20 cellular contexts compared by ENCODE assay signal in genomic region chr5:91397791-91398190, GRCh38. TPM values are rescaled to one million over a fixed set of nuclear protein-coding genes. Genes with fewer than 3 reads are reported as not detected.
A peak's percentile ranks its signal among the peaks of the same experiment; 100 is the strongest.
DNase-seq lines count a peak whose midpoint lies in the region; ATAC-seq and TF ChIP-seq lines count a peak whose summit lies in the region.
"Had no signal": no experiment of that assay in that cellular context is flagged by ENCODE, and none has a peak within 500 bp of the region (broad histone marks: within the 10 kb centered on the region; RNA-seq: fewer than 3 reads in every experiment).

No MANE protein-coding gene starts in this region.

- H3K27me3 ChIP-seq in ACC112 (ENCODE audit: insufficient read depth, low read length) = no peaks in the 10 kb centered on the region
- H3K27me3 ChIP-seq: suprapubic skin had no signal

- no peaks in the 10 kb centered on the region for H3K36me3 ChIP-seq in ACC112 (ENCODE audit: insufficient read depth, low read length)
- H3K36me3 ChIP-seq: suprapubic skin had no signal

- peak overlapping the region; percentile 15 for H2AFZ ChIP-seq in ACC112 (ENCODE audit: low read length, unreplicated experiment)

- TF ChIP-seq POLR2A in erythroblast (IDR thresholded peaks at IDR 0.05; ENCODE audit: low read length) = no peak

- no peaks in the 10 kb centered on the region for H3K79me2 ChIP-seq in ACC112 (ENCODE audit: control insufficient read depth, insufficient read depth, low read length, unreplicated experiment)

- H3K27ac ChIP-seq in ACC112 (ENCODE audit: low read depth, low read length) = no peak overlapping the region
- H3K27ac ChIP-seq: suprapubic skin had no signal

- no peak overlapping the region for H3K4me3 ChIP-seq in ACC112 (ENCODE audit: low read depth, low read length)
- H3K4me3 ChIP-seq: suprapubic skin had no signal

- peak; percentile 69 for ATAC-seq in GM18909 (IDR thresholded peaks at IDR 0.05; ENCODE audit: poor library complexity, unreplicated experiment)
- ATAC-seq in HG02642 (IDR thresholded peaks at IDR 0.05; ENCODE audit: poor library complexity, unreplicated experiment) = peak; percentile 68
- ATAC-seq in activated CD4-positive, CD25-positive, alpha-beta regulatory T cell treated with anti-CD3 and anti-CD28 coated beads, Interleukin-2, amount 50 U/mL, for 24 hours = no peak
- ATAC-seq: sciatic nerve had no signal

- peak; percentile 31 for DNase-seq in M059J (ENCODE audit: low read depth)
- no peak for DNase-seq in amniotic stem cell (lab: John Stamatoyannopoulos, UW)
- DNase-seq in stimulated activated CD4-positive, alpha-beta T cell treated with anti-CD3 and anti-CD28 coated beads, Interleukin-4, amount 100 ng/mL, for 1 hour = no peak
- no peak for DNase-seq in erythroblast (lab: John Stamatoyannopoulos, UW)
- DNase-seq: activated CD4-positive, alpha-beta T cell treated with anti-CD3 and anti-CD28 coated beads for 48 hours; activated T-cell treated with anti-CD3 and anti-CD28 coated beads, Interleukin-2, amount 50 U/mL, for 24 hours; caudate nucleus; CD4-positive, alpha-beta memory T cell; DND-41; effector CD8-positive, alpha-beta T cell; NCI-H226; Right ventricle myocardium superior; stimulated activated CD4-positive, alpha-beta T cell treated with anti-CD3 and anti-CD28 coated beads, Interleukin-1b, Interleukin-23, amount 100 ng/mL, for 48 hours; T-helper 9 cell had no signal

- no peaks in the 10 kb centered on the region for H3K4me1 ChIP-seq in ACC112 (ENCODE audit: control insufficient read depth, insufficient read depth, low read length, unreplicated experiment)
- H3K4me1 ChIP-seq: suprapubic skin had no signal

RNA-seq across cellular contexts. Expression of gene ARRDC3, which starts 14.7 kb away (rescaled TPM):
- total RNA-seq in M059J (2014; rRNA removed; shearing (Covaris generic)) = 54.3 and 60.2 TPM in 2 replicates

Comparison
In these comparisons a context has a peak if more than half of its experiments do, and no peak if none do; other contexts are left out.
1. ATAC-seq: peak in GM18909 (single experiment) and HG02642 (single experiment); none in activated CD4-positive, CD25-positive, alpha-beta regulatory T cell treated with anti-CD3 and anti-CD28 coated beads, Interleukin-2, amount 50 U/mL, for 24 hours (0 of 2).